Comparison of ENCODE assay signal across 20 cellular contexts in genomic region chr2:44962176-44962695, GRCh38. TPM values are rescaled to one million over a fixed set of nuclear protein-coding genes. Genes with fewer than 3 reads are reported as not detected.
DNase-seq lines count a peak whose midpoint lies in the region; ATAC-seq and TF ChIP-seq lines count a peak whose summit lies in the region.
"Had no signal": no experiment of that assay in that cellular context is flagged by ENCODE, and none has a peak within 500 bp of the region (broad histone marks: within the 10 kb centered on the region; RNA-seq: fewer than 3 reads in every experiment).

No MANE protein-coding gene starts in this region.

- no peaks in the 10 kb centered on the region for H3K4me1 Mint-ChIP-seq in central memory CD8-positive, alpha-beta T cell
- H3K4me1 Mint-ChIP-seq in neural progenitor cell, result peaks cover 16% of the 10 kb centered on the region
- H3K4me1 Mint-ChIP-seq: CD4-positive, CD25-positive, alpha-beta regulatory T cell; CD8-positive, alpha-beta memory T cell had no signal

- DNase-seq in DMS 273 treated with DMSO at 0.1 percent for 48 hours (lab: John Stamatoyannopoulos, UW) (peak; percentile 48), neural progenitor cell (ENCODE audit: low spot score) (no peak)
- DNase-seq in central memory CD8-positive, alpha-beta T cell (ENCODE audit: low spot score in 2 of 2), result no peak
- DNase-seq in activated CD4-positive, alpha-beta T cell treated with anti-CD3 and anti-CD28 coated beads for 1 hour, result no peak
- DNase-seq: ACHN; C1 segment of cervical spinal cord; CD4-positive, CD25-positive, alpha-beta regulatory T cell; CD8-positive, alpha-beta memory T cell; COR-L47; DMS153; DMS79; GDM1; GOT3; H9 had no signal

- TF ChIP-seq CTCF in neural progenitor cell (IDR thresholded peaks at IDR 0.05), result no peak

- no peaks in the 10 kb centered on the region for H3K36me3 Mint-ChIP-seq in central memory CD8-positive, alpha-beta T cell (ENCODE audit: insufficient read depth)
- no peaks in the 10 kb centered on the region for H3K36me3 Mint-ChIP-seq in neural progenitor cell
- H3K36me3 Mint-ChIP-seq: CD4-positive, CD25-positive, alpha-beta regulatory T cell; CD8-positive, alpha-beta memory T cell had no signal

- H3K27me3 Mint-ChIP-seq in central memory CD8-positive, alpha-beta T cell, result peaks cover 79% of the 10 kb centered on the region
- H3K27me3 Mint-ChIP-seq in neural progenitor cell (ENCODE audit: insufficient read depth, low read depth), result peaks cover 12% of the 10 kb centered on the region

- no peak overlapping the region for H3K4me3 Mint-ChIP-seq in central memory CD8-positive, alpha-beta T cell
- H3K4me3 Mint-ChIP-seq in neural progenitor cell, result no peak overlapping the region
- H3K4me3 Mint-ChIP-seq: CD4-positive, CD25-positive, alpha-beta regulatory T cell; CD8-positive, alpha-beta memory T cell; H9 had no signal

- peaks cover 11% of the 10 kb centered on the region for H4K20me1 ChIP-seq in neural progenitor cell (ENCODE audit: low read depth)

- H3K27ac Mint-ChIP-seq in central memory CD8-positive, alpha-beta T cell (ENCODE audit: low read depth), result peak overlapping the region; percentile 51
- peak overlapping the region; percentile 19 for H3K27ac Mint-ChIP-seq in neural progenitor cell
- H3K27ac Mint-ChIP-seq: CD4-positive, CD25-positive, alpha-beta regulatory T cell; CD8-positive, alpha-beta memory T cell; H9 had no signal

- H3K27ac ChIP-seq in neural progenitor cell, result no peak overlapping the region
- H3K27ac ChIP-seq: HL-60 had no signal

- H3K9me3 Mint-ChIP-seq in central memory CD8-positive, alpha-beta T cell, result no peaks in the 10 kb centered on the region
- H3K9me3 Mint-ChIP-seq in neural progenitor cell, result no peaks in the 10 kb centered on the region
- H3K9me3 Mint-ChIP-seq: CD4-positive, CD25-positive, alpha-beta regulatory T cell; CD8-positive, alpha-beta memory T cell; H9 had no signal

- H3K79me2 ChIP-seq in neural progenitor cell (ENCODE audit: low read depth), result no peaks in the 10 kb centered on the region

- ATAC-seq in central memory CD8-positive, alpha-beta T cell (replicated peaks; ENCODE audit: extremely low read depth, poor library complexity, severe bottlenecking), result no peak
- ATAC-seq in GM21360 (IDR thresholded peaks at IDR 0.05; ENCODE audit: unreplicated experiment) (no peak), HG03439 (IDR thresholded peaks at IDR 0.05; ENCODE audit: unreplicated experiment) (no peak)

- no peak overlapping the region for H3K4me2 ChIP-seq in neural progenitor cell

- H3K27me3 ChIP-seq in neural progenitor cell, result no peaks in the 10 kb centered on the region
- H3K27me3 ChIP-seq: BE2C had no signal

- H3K4me3 ChIP-seq in neural progenitor cell, result no peak overlapping the region

- H3K9ac ChIP-seq in neural progenitor cell, result no peak overlapping the region

- H3F3A ChIP-seq in neural progenitor cell (ENCODE audit: low read depth), result peaks cover 36% of the 10 kb centered on the region

- peaks cover 30% of the 10 kb centered on the region for H3K4me1 ChIP-seq in neural progenitor cell

- H2AFZ ChIP-seq in neural progenitor cell (replicated peaks), result no peak overlapping the region

- no peaks in the 10 kb centered on the region for H3K36me3 ChIP-seq in neural progenitor cell

- H3K9me3 ChIP-seq in neural progenitor cell (ENCODE audit: low read depth), result no peaks in the 10 kb centered on the region
- H3K9me3 ChIP-seq: BE2C had no signal

RNA-seq across cellular contexts. Expression of gene SIX3, which starts 20.7 kb away (rescaled TPM):
- total RNA-seq in neural progenitor cell (ENCODE audit: low replicate concordance), result 14.5 and 28.8 TPM in 2 replicates
- total RNA-seq: CD4-positive, CD25-positive, alpha-beta regulatory T cell; CD8-positive, alpha-beta memory T cell; Daoy; HT1080 had no signal

RNA-seq across cellular contexts. Expression of gene SIX2, which starts 47.0 kb away (rescaled TPM):
- total RNA-seq in neural progenitor cell (ENCODE audit: low replicate concordance), result 0.12 TPM in 1 of 2 replicates, not detected in the other
- total RNA-seq: CD4-positive, CD25-positive, alpha-beta regulatory T cell; H9 had no signal
